Comparison of ENCODE assay signal across 8 cellular contexts in genomic region chr11:95680169-95680929, GRCh38.
A peak's percentile ranks its signal among the peaks of the same experiment; 100 is the strongest.
DNase-seq lines count a peak whose midpoint lies in the region; ATAC-seq and TF ChIP-seq lines count a peak whose summit lies in the region.

No MANE protein-coding gene starts in this region.

- peaks cover 4% of the 10 kb centered on the region for H3K4me1 ChIP-seq in ovary (ENCODE audit: insufficient read depth)

- H3K27me3 Mint-ChIP-seq in T-helper 17 cell = no peaks in the 10 kb centered on the region

- no peaks in the 10 kb centered on the region for H3K27me3 ChIP-seq in ovary

- no peak overlapping the region for H3K27ac ChIP-seq in ovary

- ATAC-seq in GM18858 (IDR thresholded peaks at IDR 0.05; ENCODE audit: unreplicated experiment) (peak; percentile 81), HG02571 (IDR thresholded peaks at IDR 0.05; ENCODE audit: unreplicated experiment) (peak; percentile 79), T-helper 17 cell (no peak), GM19397 (IDR thresholded peaks at IDR 0.05; ENCODE audit: unreplicated experiment) (no peak)

- no peak for TF ChIP-seq POLR2A in ovary (IDR thresholded peaks at IDR 0.05)

- H3K4me1 Mint-ChIP-seq in T-helper 17 cell = peaks cover 11% of the 10 kb centered on the region

- H3K4me3 Mint-ChIP-seq in T-helper 17 cell = no peak overlapping the region

- DNase-seq in T-helper 17 cell (no peak), inferior parietal cortex (ENCODE audit: extremely low spot score) (peak; percentile 23), mucosa of gallbladder (ENCODE audit: low spot score) (no peak), MV-4-11 (lab: John Stamatoyannopoulos, UW) (no peak), ovary (no peak)

- no peaks in the 10 kb centered on the region for H3K9me3 ChIP-seq in T-helper 17 cell (ENCODE audit: control insufficient read depth, low read length, poor library complexity, severe bottlenecking)
- H3K9me3 ChIP-seq in ovary = no peaks in the 10 kb centered on the region

- H3K27ac Mint-ChIP-seq in T-helper 17 cell = peak overlapping the region; percentile 3

- no peaks in the 10 kb centered on the region for H3K36me3 ChIP-seq in ovary

- TF ChIP-seq EP300 in ovary (IDR thresholded peaks at IDR 0.05) = no peak

- TF ChIP-seq CTCF in ovary (IDR thresholded peaks at IDR 0.05) = no peak

- peaks cover 3% of the 10 kb centered on the region for H3K36me3 Mint-ChIP-seq in T-helper 17 cell (ENCODE audit: low read depth)

- intact Hi-C loops in ovary (cut with DNase I) = no loop called here

- 16 to 24% (median 18%) methylated on average over 3 of the region's 3 CpGs for WGBS in ovary, 3 donors

- H3K4me3 ChIP-seq in ovary = no peak overlapping the region

Comparison
In these comparisons a context has a peak if more than half of its experiments do, and no peak if none do; other contexts are left out.
1. ATAC-seq: peak in GM18858 (single experiment) and HG02571 (single experiment); none in T-helper 17 cell (single experiment) and GM19397 (single experiment).